7 cellular contexts compared by ENCODE assay signal in genomic region chr22:50305393-50305657, GRCh38. TPM values are rescaled to one million over a fixed set of nuclear protein-coding genes. Genes with fewer than 3 reads are reported as not detected.
DNase-seq lines count a peak whose midpoint lies in the region; ATAC-seq and TF ChIP-seq lines count a peak whose summit lies in the region.
"Had no signal": no experiment of that assay in that cellular context is flagged by ENCODE, and none has a peak within 500 bp of the region (broad histone marks: within the 10 kb centered on the region; RNA-seq: fewer than 3 reads in every experiment).

No MANE protein-coding gene starts in this region.

- TF ChIP-seq POLR2A in lower leg skin (IDR thresholded peaks at IDR 0.05): no peak

- H3K4me1 Mint-ChIP-seq in CD14-positive monocyte: peaks cover 64% of the 10 kb centered on the region
- H3K4me1 Mint-ChIP-seq in MCF 10A (ENCODE audit: insufficient read depth, unreplicated experiment): peaks cover 33% of the 10 kb centered on the region
- H3K4me1 Mint-ChIP-seq in neural crest cell: peaks cover 15% of the 10 kb centered on the region

- H3K4me3 ChIP-seq in lower leg skin (ENCODE audit: low read depth, poor library complexity, severe bottlenecking): no peak overlapping the region

- no TSS peak for BruUV-seq in MCF 10A (replicated peaks; lab: Mats Ljungman, UMichigan)

- H3K27me3 Mint-ChIP-seq in CD14-positive monocyte (ENCODE audit: low read depth in 3 of 3) (peaks cover 0 to 2% (median 1%) of the 10 kb centered on the region in 3 donors), MCF 10A (ENCODE audit: insufficient read depth, unreplicated experiment) (no peaks in the 10 kb centered on the region), neural crest cell (ENCODE audit: low read depth) (peaks cover 3% of the 10 kb centered on the region)

- ATAC-seq in GM21737 (IDR thresholded peaks at IDR 0.05; ENCODE audit: unreplicated experiment): no peak
- no peak for ATAC-seq in HG02840 (IDR thresholded peaks at IDR 0.05; ENCODE audit: low FRiP score, unreplicated experiment)

- WGBS in lower leg skin, 2 donors: 34 to 49% methylated on average over 8 to 9 of the region's 9 CpGs

- peak overlapping the region; percentile 96 for H3K4me3 Mint-ChIP-seq in CD14-positive monocyte
- H3K4me3 Mint-ChIP-seq in MCF 10A (ENCODE audit: unreplicated experiment): peak overlapping the region; percentile 81
- H3K4me3 Mint-ChIP-seq in neural crest cell: peak overlapping the region; percentile 47

- CTCF ChIA-PET in MCF 10A (lab: Yijun Ruan, JAX): interaction anchor here (0.6 to 3.9 kb wide), 6 partner anchors 12 to 91 kb away, joined by 3 to 15 read pairs (median 6); partner anchors contain the start of gene HDAC10

- TF ChIP-seq CTCF in CD14-positive monocyte (IDR thresholded peaks at IDR 0.05): no peak
- TF ChIP-seq CTCF in MCF 10A (IDR thresholded peaks at IDR 0.05; ENCODE audit: unreplicated experiment): no peak
- TF ChIP-seq CTCF in neural crest cell (conservative IDR thresholded peaks at IDR 0.05): no peak
- no peak for TF ChIP-seq CTCF in lower leg skin (IDR thresholded peaks at IDR 0.05)

- H3K27ac Mint-ChIP-seq in CD14-positive monocyte (peak overlapping the region; percentile 97 to 100 (median 100)), MCF 10A (ENCODE audit: low read depth, unreplicated experiment) (peak overlapping the region; percentile 87), neural crest cell (ENCODE audit: unreplicated experiment) (no peak overlapping the region)

- H3K9me3 Mint-ChIP-seq in CD14-positive monocyte (peaks cover 0 to 2% (median 0%) of the 10 kb centered on the region in 7 donors), MCF 10A (ENCODE audit: unreplicated experiment) (no peaks in the 10 kb centered on the region), neural crest cell (no peaks in the 10 kb centered on the region)

- intact Hi-C loops in CD14-positive monocyte (cut with micrococcal nuclease): loop anchor here in 1 of 2 donors (10.0 kb wide), 1 partner anchor 341 kb away; the partner anchor contains the start of gene PIM3
- intact Hi-C loops in MCF 10A (cut with micrococcal nuclease): no loop called here
- intact Hi-C loops in lower leg skin (cut with DNase I; ENCODE audit: low total_unique reads): no loop called here

- POLR2A ChIA-PET in MCF 10A (lab: Yijun Ruan, JAX): interaction anchor here (0.6 to 6.6 kb wide), 17 partner anchors 8 to 277 kb away, joined by 3 to 73 read pairs (median 5); partner anchors contain the start of genes CHKB, DENND6B, HDAC10 and MAPK12

- DNase-seq in CD14-positive monocyte (ENCODE audit: low spot score): no peak
- DNase-seq in MCF 10A (ENCODE audit: unreplicated experiment): no peak
- no peak for DNase-seq in neural crest cell (ENCODE audit: low read depth, low spot score)
- DNase-seq in lower leg skin (ENCODE audit: low spot score in 2 of 2): no peak
- DNase-seq: NCI-H1930 had no signal

- H3K36me3 Mint-ChIP-seq in CD14-positive monocyte (peaks cover 8 to 23% of the 10 kb centered on the region in 2 donors), MCF 10A (ENCODE audit: insufficient read depth, unreplicated experiment) (peaks cover 40% of the 10 kb centered on the region), neural crest cell (ENCODE audit: low read depth) (no peaks in the 10 kb centered on the region)

RNA-seq across cellular contexts. Expression of gene PLXNB2, which starts 2.1 kb away (rescaled TPM):
- polyA plus RNA-seq in CD14-positive monocyte: 10 to 100 TPM; 38.2 to 70.5 TPM
- 199 and 200 TPM in 2 replicates for total RNA-seq in MCF 10A (2022)
- 128 and 130 TPM in 2 replicates for total RNA-seq in neural crest cell
- total RNA-seq in lower leg skin: 100 to 1,000 TPM; 105 to 199 (median 155) TPM

RNA-seq across cellular contexts. Expression of gene DENND6B, which starts 21.5 kb away (rescaled TPM):
- polyA plus RNA-seq in CD14-positive monocyte: 1 to 10 TPM; 1.7 to 2.1 TPM
- 4.0 and 5.5 TPM in 2 replicates for total RNA-seq in MCF 10A (2022)
- total RNA-seq in neural crest cell: 18.8 and 22.0 TPM in 2 replicates
- total RNA-seq in lower leg skin: 1 to 10 TPM in 3 of 4 donors, under 1 TPM in 1; 0.97 to 8.8 (median 6.5) TPM

RNA-seq across cellular contexts. Expression of gene MAPK11, which starts 35.1 kb away (rescaled TPM):
- polyA plus RNA-seq in CD14-positive monocyte: not detected
- total RNA-seq in MCF 10A (2022) (10.4 and 11.9 TPM in 2 replicates), neural crest cell (15.9 and 16.3 TPM in 2 replicates), lower leg skin (1 to 10 TPM in 3 of 4 donors, under 1 TPM in 1; 0.65 to 8.1 (median 2.9) TPM)

RNA-seq across cellular contexts. Expression of gene PPP6R2, which starts 37.8 kb away (rescaled TPM):
- 10 to 100 TPM in 1 of 2 donors, 1 to 10 TPM in 1; 9.1 to 10.3 TPM for polyA plus RNA-seq in CD14-positive monocyte
- total RNA-seq in MCF 10A (2022) (28.4 and 30.1 TPM in 2 replicates), neural crest cell (54.8 and 55.9 TPM in 2 replicates), lower leg skin (10 to 100 TPM; 32.0 to 56.3 (median 50.9) TPM)

RNA-seq across cellular contexts. Expression of gene MAPK12, which starts 43.8 kb away (rescaled TPM):
- polyA plus RNA-seq in CD14-positive monocyte: under 1 TPM; 0.06 to 0.13 TPM
- total RNA-seq in MCF 10A (2022) (24.9 and 25.0 TPM in 2 replicates), neural crest cell (45.1 and 46.5 TPM in 2 replicates), lower leg skin (1 to 10 TPM in 3 of 4 donors, under 1 TPM in 1; 0.99 to 3.5 (median 1.8) TPM)
